1 cellular context compared by ENCODE assay signal in genomic region chr15:74545776-74546656, GRCh38.
TF ChIP-seq lines count a peak whose summit lies in the region.

No MANE protein-coding gene starts in this region.

TF ChIP-seq in SK-N-SH, 30 proteins besides CTCF, POLR2A, EP300 and RAD21 (continued from another document):
- TF ChIP-seq, protein P1, sequence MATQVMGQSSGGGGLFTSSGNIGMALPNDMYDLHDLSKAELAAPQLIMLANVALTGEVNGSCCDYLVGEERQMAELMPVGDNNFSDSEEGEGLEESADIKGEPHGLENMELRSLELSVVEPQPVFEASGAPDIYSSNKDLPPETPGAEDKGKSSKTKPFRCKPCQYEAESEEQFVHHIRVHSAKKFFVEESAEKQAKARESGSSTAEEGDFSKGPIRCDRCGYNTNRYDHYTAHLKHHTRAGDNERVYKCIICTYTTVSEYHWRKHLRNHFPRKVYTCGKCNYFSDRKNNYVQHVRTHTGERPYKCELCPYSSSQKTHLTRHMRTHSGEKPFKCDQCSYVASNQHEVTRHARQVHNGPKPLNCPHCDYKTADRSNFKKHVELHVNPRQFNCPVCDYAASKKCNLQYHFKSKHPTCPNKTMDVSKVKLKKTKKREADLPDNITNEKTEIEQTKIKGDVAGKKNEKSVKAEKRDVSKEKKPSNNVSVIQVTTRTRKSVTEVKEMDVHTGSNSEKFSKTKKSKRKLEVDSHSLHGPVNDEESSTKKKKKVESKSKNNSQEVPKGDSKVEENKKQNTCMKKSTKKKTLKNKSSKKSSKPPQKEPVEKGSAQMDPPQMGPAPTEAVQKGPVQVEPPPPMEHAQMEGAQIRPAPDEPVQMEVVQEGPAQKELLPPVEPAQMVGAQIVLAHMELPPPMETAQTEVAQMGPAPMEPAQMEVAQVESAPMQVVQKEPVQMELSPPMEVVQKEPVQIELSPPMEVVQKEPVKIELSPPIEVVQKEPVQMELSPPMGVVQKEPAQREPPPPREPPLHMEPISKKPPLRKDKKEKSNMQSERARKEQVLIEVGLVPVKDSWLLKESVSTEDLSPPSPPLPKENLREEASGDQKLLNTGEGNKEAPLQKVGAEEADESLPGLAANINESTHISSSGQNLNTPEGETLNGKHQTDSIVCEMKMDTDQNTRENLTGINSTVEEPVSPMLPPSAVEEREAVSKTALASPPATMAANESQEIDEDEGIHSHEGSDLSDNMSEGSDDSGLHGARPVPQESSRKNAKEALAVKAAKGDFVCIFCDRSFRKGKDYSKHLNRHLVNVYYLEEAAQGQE (IDR thresholded peaks at IDR 0.05; ENCODE audit: low read depth, low read length): peak; percentile 85
- peak; percentile 86 for TF ChIP-seq JUND (IDR thresholded peaks at IDR 0.05)
- TF ChIP-seq SMC3 (IDR thresholded peaks at IDR 0.05; ENCODE audit: low read depth, low read length): peak; percentile 36; the same call in 1 of the 2 replicates
- peak; percentile 100 for TF ChIP-seq TCF12 (IDR thresholded peaks at IDR 0.05)
- peak; percentile 96; the same call in 1 of the 2 replicates for TF ChIP-seq SIN3A (IDR thresholded peaks at IDR 0.05; ENCODE audit: borderline replicate concordance, low read depth, low read length)
- peak; percentile 95 for TF ChIP-seq RCOR1 (IDR thresholded peaks at IDR 0.05; ENCODE audit: low read length)
- TF ChIP-seq, protein P2, sequence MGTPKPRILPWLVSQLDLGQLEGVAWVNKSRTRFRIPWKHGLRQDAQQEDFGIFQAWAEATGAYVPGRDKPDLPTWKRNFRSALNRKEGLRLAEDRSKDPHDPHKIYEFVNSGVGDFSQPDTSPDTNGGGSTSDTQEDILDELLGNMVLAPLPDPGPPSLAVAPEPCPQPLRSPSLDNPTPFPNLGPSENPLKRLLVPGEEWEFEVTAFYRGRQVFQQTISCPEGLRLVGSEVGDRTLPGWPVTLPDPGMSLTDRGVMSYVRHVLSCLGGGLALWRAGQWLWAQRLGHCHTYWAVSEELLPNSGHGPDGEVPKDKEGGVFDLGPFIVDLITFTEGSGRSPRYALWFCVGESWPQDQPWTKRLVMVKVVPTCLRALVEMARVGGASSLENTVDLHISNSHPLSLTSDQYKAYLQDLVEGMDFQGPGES (IDR thresholded peaks at IDR 0.05; ENCODE audit: low read depth, low read length): no peak
- TF ChIP-seq FOSL2 (IDR thresholded peaks at IDR 0.05; ENCODE audit: borderline replicate concordance, low read depth): peak; percentile 94
- TF ChIP-seq NRF1 (IDR thresholded peaks at IDR 0.05; ENCODE audit: low read depth, low read length): no peak
- TF ChIP-seq TAF1 (IDR thresholded peaks at IDR 0.05; ENCODE audit: borderline replicate concordance, low read depth, low read length): peak; percentile 43; the same call in 1 of the 2 replicates
- TF ChIP-seq TEAD4 (IDR thresholded peaks at IDR 0.05; ENCODE audit: borderline replicate concordance, insufficient read depth): peak; percentile 97
- peak; percentile 51 for TF ChIP-seq GABPA (IDR thresholded peaks at IDR 0.05; ENCODE audit: low read depth)
- peak; percentile 91 for TF ChIP-seq POLR2AphosphoS5 (IDR thresholded peaks at IDR 0.05; ENCODE audit: low read depth, low read length)
- peak; percentile 82 for TF ChIP-seq CHD2 (IDR thresholded peaks at IDR 0.05; ENCODE audit: low read length, partially characterized antibody)
TF ChIP-seq in SK-N-SH: peak in this region for 23.
